Comparison of ENCODE assay signal across 2 cellular contexts in genomic region chr11:69860244-69860643, GRCh38.
TF ChIP-seq lines count a peak whose summit lies in the region.

No MANE protein-coding gene starts in this region.

TF ChIP-seq in liver, 16 proteins besides CTCF, POLR2A, EP300 and RAD21 (continued from another document):
- TF ChIP-seq RXRA (IDR thresholded peaks at IDR 0.05) (peak; percentile 44 to 73), FOXA1 (IDR thresholded peaks at IDR 0.05) (no peak), SP1 (IDR thresholded peaks at IDR 0.05) (peak; percentile 64), HNF4G (IDR thresholded peaks at IDR 0.05) (peak; percentile 47), ZBTB33 (IDR thresholded peaks at IDR 0.05) (no peak)

TF ChIP-seq in HepG2, 621 proteins besides CTCF, POLR2A, EP300 and RAD21 (continued from another document):
- TF ChIP-seq HIC2 (CRISPR knock-in tag; IDR thresholded peaks at IDR 0.05; ENCODE audit: low read depth): no peak
- TF ChIP-seq ELF1 (CRISPR knock-in tag; IDR thresholded peaks at IDR 0.05): no peak
- TF ChIP-seq ZBTB10 (CRISPR knock-in tag; IDR thresholded peaks at IDR 0.05; ENCODE audit: borderline replicate concordance): no peak
- no peak for TF ChIP-seq SRF (IDR thresholded peaks at IDR 0.05; ENCODE audit: low read depth, low read length)
- no peak for TF ChIP-seq ZSCAN25 (CRISPR knock-in tag; IDR thresholded peaks at IDR 0.05)
- no peak for TF ChIP-seq ZNF577 (CRISPR knock-in tag; IDR thresholded peaks at IDR 0.05; ENCODE audit: borderline replicate concordance, low read depth)
- TF ChIP-seq ZSCAN5A (CRISPR knock-in tag; IDR thresholded peaks at IDR 0.05; ENCODE audit: borderline replicate concordance): no peak
- TF ChIP-seq UBTF (CRISPR knock-in tag; IDR thresholded peaks at IDR 0.05): no peak
- no peak for TF ChIP-seq KDM5B (CRISPR knock-in tag; IDR thresholded peaks at IDR 0.05; ENCODE audit: borderline replicate concordance)
- TF ChIP-seq MYC (CRISPR knock-in tag; IDR thresholded peaks at IDR 0.05; ENCODE audit: borderline replicate concordance): no peak
- no peak for TF ChIP-seq MTA1 (CRISPR knock-in tag; IDR thresholded peaks at IDR 0.05; ENCODE audit: borderline replicate concordance)
- TF ChIP-seq GABPA (IDR thresholded peaks at IDR 0.05; ENCODE audit: low read depth, low read length): no peak
- TF ChIP-seq GABPA (CRISPR knock-in tag; IDR thresholded peaks at IDR 0.05; ENCODE audit: low read depth): no peak
- no peak for TF ChIP-seq ARNTL (CRISPR knock-in tag; IDR thresholded peaks at IDR 0.05)
- no peak for TF ChIP-seq SPEN (CRISPR knock-in tag; IDR thresholded peaks at IDR 0.05; ENCODE audit: low read depth)
- TF ChIP-seq PITX1 (CRISPR knock-in tag; IDR thresholded peaks at IDR 0.05): no peak
